ENCODE assay signal across 8 cellular contexts in the genomic region with DNA sequence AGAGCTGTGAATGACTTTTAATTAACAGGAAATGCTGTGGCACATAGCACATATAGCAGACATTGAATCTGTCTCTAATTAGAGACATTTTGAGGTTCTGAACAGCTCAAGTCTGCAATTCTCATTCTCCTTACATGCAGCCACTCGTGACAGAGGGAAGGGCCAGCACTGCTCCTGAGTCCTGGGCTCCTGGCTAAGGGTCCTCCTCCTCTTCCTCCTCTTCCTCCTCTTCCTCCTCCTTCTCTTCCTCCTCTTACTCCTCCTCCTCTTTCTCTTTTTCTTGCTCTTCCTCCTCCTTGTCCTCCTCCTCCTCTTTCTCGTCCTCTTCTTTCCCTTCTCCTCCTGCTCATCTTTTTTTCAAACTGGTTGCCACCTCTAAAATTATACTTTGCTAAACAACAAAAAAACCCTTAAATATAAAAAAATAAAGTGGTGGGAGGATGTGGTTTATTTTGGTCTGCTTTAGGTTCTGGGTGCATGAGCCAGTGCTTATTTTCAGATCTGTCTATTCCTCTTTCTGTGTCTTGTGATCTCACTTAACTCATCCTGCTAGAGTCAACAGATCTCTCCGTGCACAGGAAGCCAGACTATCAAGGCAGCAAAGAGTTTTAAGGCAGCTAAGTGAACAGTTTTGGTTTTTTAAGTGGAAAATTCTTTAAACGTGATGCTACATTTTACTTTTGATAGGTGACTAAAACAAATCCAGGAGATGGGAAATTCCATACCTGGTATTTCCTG.
DNase-seq lines count a peak whose midpoint lies in the region; ATAC-seq, FAIRE-seq and TF ChIP-seq lines count a peak whose summit lies in the region.

No MANE protein-coding gene starts in this region.

- H3K4me3 ChIP-seq in HL-60 (replicated peaks; ENCODE audit: insufficient read depth, low read length), result no peak overlapping the region
- H3K4me3 ChIP-seq in astrocyte of the spinal cord (ENCODE audit: low read depth, low read length), result no peak overlapping the region
- no peak overlapping the region for H3K4me3 ChIP-seq in spleen

- peak; percentile 88 for ATAC-seq in GM21381 (IDR thresholded peaks at IDR 0.05; ENCODE audit: unreplicated experiment)

- peaks cover 15 to 60% (median 35%) of the 10 kb centered on the region in 6 donors for H3K4me1 ChIP-seq in spleen

- no peak for TF ChIP-seq CTCF in HL-60 (IDR thresholded peaks at IDR 0.05; ENCODE audit: insufficient read depth, low read length)
- TF ChIP-seq CTCF in astrocyte of the spinal cord (IDR thresholded peaks at IDR 0.05; ENCODE audit: low read depth, low read length), result no peak
- no peak for TF ChIP-seq CTCF in spleen (IDR thresholded peaks at IDR 0.05 in 8 of 11, conservative IDR thresholded peaks at IDR 0.05 in 3 of 11)

- H3K27me3 ChIP-seq in HL-60 (ENCODE audit: insufficient read depth, poor library complexity, severe bottlenecking) (no peaks in the 10 kb centered on the region), spleen (replicated peaks in 1 of 7) (no peaks in the 10 kb centered on the region)

- in situ Hi-C loops in astrocyte of the spinal cord (cut with HindIII; ENCODE audit: low sequenced_read_pairs), result no loop called here

- DNase-seq in GM12891 (ENCODE audit: insufficient read length, low spot score) (peak; percentile 37), HL-60 (ENCODE audit: low read depth in 1 of 2, low spot score in 1 of 2) (peak; percentile 29 to 30), astrocyte of the spinal cord (ENCODE audit: low read depth, low spot score) (peak; percentile 46), spleen (no peak), HCEC 1CT (no peak), substantia nigra (lab: John Stamatoyannopoulos, UW) (no peak), NCI-H2081 treated with DMSO at 0.1 percent for 48 hours (lab: John Stamatoyannopoulos, UW) (no peak)

- no peak for TF ChIP-seq POLR2A in GM12891 (IDR thresholded peaks at IDR 0.05; ENCODE audit: low read depth, low read length)
- no peak for TF ChIP-seq POLR2A in spleen (IDR thresholded peaks at IDR 0.05)

- H3K9me3 ChIP-seq in spleen, result peaks cover 0 to 19% (median 9%) of the 10 kb centered on the region in 8 donors

- FAIRE-seq in GM12891 (lab: Jason Lieb, UNC), result peak; percentile 89

- intact Hi-C loops in spleen (cut with DNase I; ENCODE audit: low total_unique reads), result no loop called here

- WGBS in spleen, 5 donors, result 7 to 17% (median 10%) methylated on average over 4 of the region's 4 CpGs

- H3K36me3 ChIP-seq in spleen, result no peaks in the 10 kb centered on the region

- H3K27ac ChIP-seq in HL-60 (replicated peaks) (peak overlapping the region; percentile 6; the same call in 1 of the 2 replicates), spleen (peak overlapping the region; percentile 58 to 93 (median 80)), substantia nigra (ENCODE audit: low read depth, low read length, poor library complexity, severe bottlenecking) (no peak overlapping the region)

TF ChIP-seq in GM12891, 5 proteins besides CTCF, POLR2A, EP300 and RAD21:
- TF ChIP-seq SPI1 (IDR thresholded peaks at IDR 0.05; ENCODE audit: low read depth, low read length), result peak; percentile 77
- no peak for TF ChIP-seq POLR2AphosphoS5 (IDR thresholded peaks at IDR 0.05; ENCODE audit: low read depth, low read length)
TF ChIP-seq in GM12891: peak in this region for 1.

Comparison
In these comparisons a context has a peak if more than half of its experiments do, and no peak if none do; other contexts are left out.
1. DNase-seq: peak in GM12891 (single experiment), HL-60 (2 of 2) and astrocyte of the spinal cord (single experiment); none in spleen (single experiment), HCEC 1CT (single experiment), substantia nigra (0 of 49) and NCI-H2081 treated with DMSO at 0.1 percent for 48 hours (single experiment).